Comparison of ENCODE assay signal across 8 cellular contexts in genomic region chrX:15702488-15703371, GRCh38. TPM values are rescaled to one million over a fixed set of nuclear protein-coding genes. Genes with fewer than 3 reads are reported as not detected.
"Had no signal": no experiment of that assay in that cellular context is flagged by ENCODE, and none has a peak within 500 bp of the region (broad histone marks: within the 10 kb centered on the region; RNA-seq: fewer than 3 reads in every experiment).

No MANE protein-coding gene starts in this region.

- DNase-seq: IMR-90, KBM-7, KG1 had no signal

- H3K27ac Mint-ChIP-seq: IgD-negative memory B cell had no signal

- H3K4me3 Mint-ChIP-seq: IgD-negative memory B cell had no signal

- H3K9me3 Mint-ChIP-seq: IgD-negative memory B cell had no signal

- H3K36me3 Mint-ChIP-seq: IgD-negative memory B cell had no signal

- H3K27me3 Mint-ChIP-seq: IgD-negative memory B cell had no signal

- H3K27ac ChIP-seq: HL-60, KMS-11 had no signal

- H3K4me3 ChIP-seq: K562 had no signal

RNA-seq across cellular contexts. Expression of gene CLTRN, which starts 38.1 kb away (rescaled TPM):
- total RNA-seq: HT1080 had no signal
- polyA plus RNA-seq: IgD-negative memory B cell had no signal
